Comparison of ENCODE assay signal across 21 cellular contexts in genomic region chrX:131063613-131064012, GRCh38. TPM values are rescaled to one million over a fixed set of nuclear protein-coding genes. Genes with fewer than 3 reads are reported as not detected.
A peak's percentile ranks its signal among the peaks of the same experiment; 100 is the strongest.
DNase-seq lines count a peak whose midpoint lies in the region; ATAC-seq and TF ChIP-seq lines count a peak whose summit lies in the region.
"Had no signal": no experiment of that assay in that cellular context is flagged by ENCODE, and none has a peak within 500 bp of the region (broad histone marks: within the 10 kb centered on the region; RNA-seq: fewer than 3 reads in every experiment).

No MANE protein-coding gene starts in this region.

- H4K20me1 ChIP-seq in OCI-LY1 (ENCODE audit: insufficient read depth, low read length) = no peaks in the 10 kb centered on the region

- H3K79me2 ChIP-seq in OCI-LY1 (ENCODE audit: insufficient read depth, low read length) = no peaks in the 10 kb centered on the region

- TF ChIP-seq CTCF in A673 (conservative IDR thresholded peaks at IDR 0.05; ENCODE audit: low read depth, low read length) (peak; percentile 52), GM13977 (IDR thresholded peaks at IDR 0.05; ENCODE audit: extremely low read depth, insufficient read depth, missing control alignments) (peak; percentile 25), OCI-LY1 (IDR thresholded peaks at IDR 0.05; ENCODE audit: low read length) (peak; percentile 36), fibroblast of villous mesenchyme (IDR thresholded peaks at IDR 0.05; ENCODE audit: insufficient read depth, low read depth, low read length) (peak; percentile 14), right atrium auricular region (IDR thresholded peaks at IDR 0.05) (no peak)

- H3K4me1 ChIP-seq in A673 (ENCODE audit: insufficient read depth, low read length, poor library complexity, severe bottlenecking) (no peaks in the 10 kb centered on the region), OCI-LY1 (ENCODE audit: insufficient read depth, low read length, severe bottlenecking) (no peaks in the 10 kb centered on the region), right atrium auricular region (no peaks in the 10 kb centered on the region)
- H3K4me1 ChIP-seq: upper lobe of right lung had no signal

- no TSS peak for BruUV-seq in A673 (replicated peaks; lab: Mats Ljungman, UMichigan)

- intact Hi-C loops in A673 (cut with micrococcal nuclease; ENCODE audit: unreplicated experiment) = no loop called here

- no peak for ATAC-seq in GM19463 (IDR thresholded peaks at IDR 0.05; ENCODE audit: unreplicated experiment)
- ATAC-seq: CD8-positive, alpha-beta T cell; natural killer cell; Right ventricle myocardium inferior; upper lobe of right lung had no signal

- no peaks in the 10 kb centered on the region for H3K36me3 ChIP-seq in A673 (ENCODE audit: insufficient read depth, low read length, poor library complexity, severe bottlenecking)
- no peaks in the 10 kb centered on the region for H3K36me3 ChIP-seq in OCI-LY1 (ENCODE audit: insufficient read depth, low read length)
- no peaks in the 10 kb centered on the region for H3K36me3 ChIP-seq in right atrium auricular region
- H3K36me3 ChIP-seq: upper lobe of right lung had no signal

- no peak overlapping the region for H2AFZ ChIP-seq in OCI-LY1 (ENCODE audit: low read length)

- DNase-seq in A673 (ENCODE audit: low spot score) (no peak), GM13977 (ENCODE audit: low spot score) (no peak), fibroblast of villous mesenchyme (ENCODE audit: low read depth) (no peak), NCI-H1092 (lab: John Stamatoyannopoulos, UW) (no peak), right atrium auricular region (ENCODE audit: low spot score) (no peak)
- no peak for DNase-seq in activated CD4-positive, CD25-positive, alpha-beta regulatory T cell treated with anti-CD3 and anti-CD28 coated beads, Interleukin-2, amount 50 U/mL, for 72 hours
- DNase-seq: CD8-positive, alpha-beta T cell; effector CD8-positive, alpha-beta T cell; HCEC 1CT; Karpas-422; natural killer cell; NCI-H1436; NCI-H2171 treated with DMSO at 0.1 percent for 48 hours; NK-92 treated with Interleukin-12 subunit alpha and Interleukin-12 subunit beta, amount 100 ng/mL, for 24 hours; T-helper 2 cell; upper lobe of right lung had no signal

- H3K4me3 ChIP-seq in A673 (ENCODE audit: low read depth, low read length, poor library complexity, severe bottlenecking) (no peak overlapping the region), OCI-LY1 (ENCODE audit: low read depth, low read length, poor library complexity, severe bottlenecking) (no peak overlapping the region), fibroblast of villous mesenchyme (ENCODE audit: low read depth, low read length) (no peak overlapping the region), right atrium auricular region (no peak overlapping the region)
- H3K4me3 ChIP-seq: upper lobe of right lung had no signal

- H3K27me3 ChIP-seq in A673 (replicated peaks; ENCODE audit: insufficient read depth, low read depth, low read length, poor library complexity) = peaks cover 28% of the 10 kb centered on the region
- H3K27me3 ChIP-seq in OCI-LY1 (ENCODE audit: insufficient read depth, low read length) = no peaks in the 10 kb centered on the region
- peaks cover 0 to 20% of the 10 kb centered on the region in 2 donors for H3K27me3 ChIP-seq in right atrium auricular region

- CTCF ChIA-PET in A673 (lab: Charles Lee) = interaction anchor here (0.6 kb wide), 1 partner anchor 47 kb away, joined by 5 read pairs; no protein-coding TSS in a partner anchor

- H3K9me3 ChIP-seq in A673 (ENCODE audit: low read depth, low read length, poor library complexity, severe bottlenecking) (no peaks in the 10 kb centered on the region), OCI-LY1 (ENCODE audit: low read length) (no peaks in the 10 kb centered on the region), right atrium auricular region (no peaks in the 10 kb centered on the region)
- H3K9me3 ChIP-seq: upper lobe of right lung had no signal

- no peaks in the 10 kb centered on the region for H3F3A ChIP-seq in OCI-LY1 (ENCODE audit: insufficient read depth, low read length)

- in situ Hi-C loops in GM13977 (cut with MboI; ENCODE audit: low pct_unique_long_range_greater_than_20kb, low sequenced_read_pairs, unreplicated experiment) = no loop called here

- POLR2A ChIA-PET in A673 (lab: Charles Lee; ENCODE audit: low non-redundant PET) = interaction anchor here (0.6 kb wide), 1 partner anchor 12 kb away, joined by 10 read pairs; no protein-coding TSS in a partner anchor

- no peak overlapping the region for H3K27ac ChIP-seq in A673 (ENCODE audit: low read depth, low read length, poor library complexity, severe bottlenecking)
- H3K27ac ChIP-seq in OCI-LY1 (ENCODE audit: low read depth, low read length, poor library complexity, severe bottlenecking) = no peak overlapping the region
- H3K27ac ChIP-seq in right atrium auricular region = no peak overlapping the region
- H3K27ac ChIP-seq: upper lobe of right lung had no signal

- H3K9me2 ChIP-seq in OCI-LY1 (ENCODE audit: low read depth, low read length) = no peaks in the 10 kb centered on the region

- no peak overlapping the region for H3K4me2 ChIP-seq in OCI-LY1 (ENCODE audit: low read length)

- no peak overlapping the region for H3K9ac ChIP-seq in OCI-LY1 (ENCODE audit: low read length)

RNA-seq across cellular contexts. Expression of gene ARHGAP36, which starts 5.5 kb away (rescaled TPM):
- total RNA-seq in A673 (2021) (not detected in 2 replicates), fibroblast of villous mesenchyme (not detected in 2 replicates), right atrium auricular region (not detected)
- total RNA-seq: activated CD8-positive, alpha-beta memory T cell treated with anti-CD3 and anti-CD28 coated beads for 36 hours; CD8-positive, alpha-beta T cell; G401; natural killer cell; Right ventricle myocardium inferior; upper lobe of right lung had no signal

Comparison
In these comparisons a context has a peak if more than half of its experiments do, and no peak if none do; other contexts are left out.
1. CTCF ChIP-seq: peak in A673 (single experiment), GM13977 (single experiment), OCI-LY1 (single experiment) and fibroblast of villous mesenchyme (single experiment); none in right atrium auricular region (0 of 2).